Comparison of ENCODE assay signal across 22 cellular contexts in the genomic region with DNA sequence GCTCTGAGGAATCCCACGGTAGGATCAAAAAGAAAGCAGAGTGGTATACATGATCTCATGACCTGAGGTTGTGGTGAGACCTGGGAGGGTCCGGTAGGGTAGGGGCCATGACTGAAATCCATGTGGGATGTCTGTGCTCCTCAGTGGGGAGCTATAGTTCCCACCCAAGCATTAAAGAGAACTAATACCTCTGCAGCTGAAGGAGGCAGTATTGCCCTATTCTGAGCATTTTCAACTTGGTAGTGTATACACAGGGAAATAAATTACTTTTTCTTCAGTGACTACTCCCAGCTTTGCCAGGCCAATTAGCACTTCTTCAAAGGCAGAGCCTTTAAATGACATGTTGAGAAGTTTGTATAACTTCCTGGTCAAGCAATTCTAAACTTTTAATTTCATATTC.
"Had no signal": no experiment of that assay in that cellular context is flagged by ENCODE, and none has a peak within 500 bp of the region (broad histone marks: within the 10 kb centered on the region; RNA-seq: fewer than 3 reads in every experiment).

No MANE protein-coding gene starts in this region.

- DNase-seq: activated CD4-positive, alpha-beta T cell treated with anti-CD3 and anti-CD28 coated beads for 36 hours; activated CD4-positive, alpha-beta T cell treated with anti-CD3 and anti-CD28 coated beads, Interleukin-2, amount 50 U/mL, for 48 hours; activated CD8-positive, alpha-beta memory T cell treated with anti-CD3 and anti-CD28 coated beads, Interleukin-2, amount 50 U/mL, for 48 hours; activated naive CD4-positive, alpha-beta T cell treated with Interleukin-2 at 50 U/mL for 16 hours; activated naive CD8-positive, alpha-beta T cell treated with anti-CD3 and anti-CD28 coated beads for 36 hours; activated T-cell treated with anti-CD3 and anti-CD28 coated beads, Interleukin-2, amount 50 U/mL, for 4 hours; colonic mucosa; dorsolateral prefrontal cortex; effector memory CD8-positive, alpha-beta T cell; head of caudate nucleus; islet precursor cell; left cardiac atrium; mucosa of descending colon; posterior cingulate gyrus; right lobe of liver; stimulated activated CD4-positive, alpha-beta T cell treated with anti-CD3 and anti-CD28 coated beads, Interleukin-1b, Interleukin-23, amount 100 ng/mL, for 48 hours; stimulated activated naive CD8-positive, alpha-beta T cell treated with anti-CD3 and anti-CD28 coated beads, Interleukin-15, amount 100 ng/mL, for 72 hours; tibial artery had no signal

- H3K36me3 ChIP-seq: colonic mucosa, gastroesophageal sphincter, right lobe of liver, tibial artery had no signal

- FAIRE-seq: bronchial epithelial cell had no signal

- H3K4me3 ChIP-seq: colonic mucosa, dorsolateral prefrontal cortex, gastroesophageal sphincter, mucosa of descending colon, right lobe of liver, skin epidermis, tibial artery had no signal

- H3K27ac ChIP-seq: colonic mucosa, dorsolateral prefrontal cortex, gastroesophageal sphincter, right lobe of liver, skin epidermis, tibial artery, VCaP had no signal

- H3K27me3 ChIP-seq: colonic mucosa, dorsolateral prefrontal cortex, gastroesophageal sphincter, right lobe of liver, tibial artery had no signal
